Comparison of ENCODE assay signal across 19 cellular contexts in genomic region chr20:61911824-61912223, GRCh38.
A peak's percentile ranks its signal among the peaks of the same experiment; 100 is the strongest.
DNase-seq lines count a peak whose midpoint lies in the region; ATAC-seq, FAIRE-seq and TF ChIP-seq lines count a peak whose summit lies in the region.
"Had no signal": no experiment of that assay in that cellular context is flagged by ENCODE, and none has a peak within 500 bp of the region (broad histone marks: within the 10 kb centered on the region; RNA-seq: fewer than 3 reads in every experiment).

No MANE protein-coding gene starts in this region.

- peaks cover 11 to 53% of the 10 kb centered on the region in 2 donors for H3K27me3 Mint-ChIP-seq in effector memory CD8-positive, alpha-beta T cell
- peaks cover 36% of the 10 kb centered on the region for H3K27me3 Mint-ChIP-seq in Caco-2 (ENCODE audit: insufficient read depth, unreplicated experiment)

- H3K9me3 Mint-ChIP-seq in effector memory CD8-positive, alpha-beta T cell = no peaks in the 10 kb centered on the region
- H3K9me3 Mint-ChIP-seq in Caco-2 (ENCODE audit: unreplicated experiment) = peaks cover 13% of the 10 kb centered on the region
- H3K9me3 Mint-ChIP-seq: CD8-positive, alpha-beta T cell had no signal

- no peak overlapping the region for H3K9ac ChIP-seq in GM12878 (ENCODE audit: control insufficient read depth, insufficient read depth, low read length)
- H3K9ac ChIP-seq: GM23248 had no signal

- no peak for FAIRE-seq in GM12878 (lab: Jason Lieb, UNC)
- FAIRE-seq: G401.6 had no signal

- H3K79me2 ChIP-seq in GM12878 (ENCODE audit: control insufficient read depth, insufficient read depth, low read length) = no peaks in the 10 kb centered on the region

- intact Hi-C loops in GM12878 (cut with micrococcal nuclease; ENCODE audit: unreplicated experiment) (loop anchor here (5.0 kb wide), 1 partner anchor 210 kb away; the partner anchor contains the start of gene LSM14B), Caco-2 (cut with micrococcal nuclease; ENCODE audit: unreplicated experiment) (no loop called here)

- no peaks in the 10 kb centered on the region for H3K36me3 Mint-ChIP-seq in effector memory CD8-positive, alpha-beta T cell (ENCODE audit: insufficient read depth)
- H3K36me3 Mint-ChIP-seq in Caco-2 (ENCODE audit: insufficient read depth, unreplicated experiment) = no peaks in the 10 kb centered on the region
- H3K36me3 Mint-ChIP-seq: CD8-positive, alpha-beta T cell; IgD-negative memory B cell had no signal

- H2AFZ ChIP-seq in GM12878 (ENCODE audit: control insufficient read depth, low read depth, low read length) = no peak overlapping the region
- H2AFZ ChIP-seq: GM23248 had no signal

- H3K4me3 ChIP-seq in GM12865 (ENCODE audit: low read depth, low read length) (no peak overlapping the region), GM12878 (no peak overlapping the region), Caco-2 (ENCODE audit: low read depth, low read length) (no peak overlapping the region)
- H3K4me3 ChIP-seq: A549, GM23248, HAP-1 had no signal

- TF ChIP-seq RAD21 in GM12878 (IDR thresholded peaks at IDR 0.05; ENCODE audit: insufficient read depth, low read depth, low read length) = no peak

- TF ChIP-seq CTCF in GM12865 (IDR thresholded peaks at IDR 0.05; ENCODE audit: insufficient read depth, low read depth, low read length, missing control alignments) = no peak
- TF ChIP-seq CTCF in GM12878 (IDR thresholded peaks at IDR 0.05 in 2 of 3, conservative IDR thresholded peaks at IDR 0.05 in 1 of 3; ENCODE audit: control insufficient read depth in 2 of 3, extremely low read depth in 1 of 3, insufficient read depth in 1 of 3, low read depth in 3 of 3, low read length in 3 of 3) = no peak
- no peak for TF ChIP-seq CTCF in Caco-2 (IDR thresholded peaks at IDR 0.05; ENCODE audit: insufficient read depth in 1 of 2, low read depth in 1 of 2, low read length in 1 of 2, severe bottlenecking in 1 of 2, unreplicated experiment in 1 of 2)

- peaks cover 34% of the 10 kb centered on the region for H3K4me1 ChIP-seq in GM12878 (ENCODE audit: control insufficient read depth, insufficient read depth, low read length)
- H3K4me1 ChIP-seq in Caco-2 = no peaks in the 10 kb centered on the region
- H3K4me1 ChIP-seq: A549, HAP-1 had no signal

- WGBS in GM12878 (ENCODE audit: insufficient coverage, insufficient replicate concordance, low lambda C conversion rate, missing lambda C conversion rate) = 32% methylated on average over 7 of the region's 7 CpGs

- H3K27ac ChIP-seq in KOPT-K1 (ENCODE audit: low read depth, low read length, poor library complexity, severe bottlenecking) (peak overlapping the region; percentile 56), GM12878 (ENCODE audit: control insufficient read depth, insufficient read depth) (peak overlapping the region; percentile 70)
- H3K27ac ChIP-seq: A549, GM23248 had no signal

- peaks cover 3 to 5% of the 10 kb centered on the region in 2 donors for H3K4me1 Mint-ChIP-seq in effector memory CD8-positive, alpha-beta T cell (ENCODE audit: low read depth in 2 of 2)
- no peaks in the 10 kb centered on the region for H3K4me1 Mint-ChIP-seq in Caco-2 (ENCODE audit: low read depth, unreplicated experiment)

- H3K4me3 Mint-ChIP-seq in effector memory CD8-positive, alpha-beta T cell = no peak overlapping the region
- H3K4me3 Mint-ChIP-seq in Caco-2 (ENCODE audit: unreplicated experiment) = no peak overlapping the region
- H3K4me3 Mint-ChIP-seq: CD8-positive, alpha-beta T cell had no signal

- DNase-seq in GM12865 (ENCODE audit: low read depth) = peak; percentile 5
- DNase-seq in GM12878 (ENCODE audit: low read depth, low spot score) = no peak
- DNase-seq in G401 (ENCODE audit: low spot score) = no peak
- DNase-seq in effector memory CD8-positive, alpha-beta T cell = no peak
- DNase-seq in Caco-2 = no peak
- DNase-seq: AML-193; CD8-positive, alpha-beta T cell; DMS 273 treated with DMSO at 0.1 percent for 48 hours; DMS53; DND-41; EL; GM23248; KG1 had no signal

- H3K4me2 ChIP-seq in GM12878 (ENCODE audit: control insufficient read depth, insufficient read depth) = 0 out of 2 replicates have a peak overlapping the region, but pooled peaks have one; percentile 34
- H3K4me2 ChIP-seq: A549 had no signal

- H4K20me1 ChIP-seq in GM12878 (ENCODE audit: control insufficient read depth, insufficient read depth) = no peaks in the 10 kb centered on the region

- CTCF ChIA-PET in GM12878 (lab: Yijun Ruan, JAX) = interaction anchor here (1.0 to 2.2 kb wide), 3 partner anchors 11 to 15 kb away, joined by 3 to 6 read pairs (median 5); no protein-coding TSS in a partner anchor
- CTCF ChIA-PET in Caco-2 (lab: Charles Lee) = no interaction called here

- no peaks in the 10 kb centered on the region for H3K27me3 ChIP-seq in GM12878 (replicated peaks in 1 of 2; ENCODE audit: control insufficient read depth in 2 of 2, insufficient read depth in 2 of 2, low read length in 1 of 2)
- H3K27me3 ChIP-seq in Caco-2 (replicated peaks; ENCODE audit: control insufficient read depth, insufficient read depth, low read length) = peaks cover 2% of the 10 kb centered on the region; the same call in 1 of the 2 replicates

- RAD21 ChIA-PET in GM12878 (lab: Charles Lee; ENCODE audit: unreplicated experiment) = interaction anchor here (1.4 kb wide), 1 partner anchor 15 kb away, joined by 3 read pairs; no protein-coding TSS in a partner anchor

- SMC1A ChIA-PET in GM12878 (lab: Charles Lee; ENCODE audit: uncharacterized antibody, unreplicated experiment) = interaction anchor here (0.8 to 1.4 kb wide), 2 partner anchors 10 to 13 kb away, joined by 3 read pairs; no protein-coding TSS in a partner anchor

- BruUV-seq in GM12878 (replicated peaks; lab: Mats Ljungman, UMichigan) (no TSS peak), Caco-2 (replicated peaks; lab: Mats Ljungman, UMichigan) (no TSS peak)

- no peak overlapping the region for H3K27ac Mint-ChIP-seq in effector memory CD8-positive, alpha-beta T cell
- H3K27ac Mint-ChIP-seq in Caco-2 (ENCODE audit: unreplicated experiment) = no peak overlapping the region
- H3K27ac Mint-ChIP-seq: CD8-positive, alpha-beta T cell; IgD-negative memory B cell had no signal

- H3K9me3 ChIP-seq in KOPT-K1 (ENCODE audit: insufficient read depth, low read length, poor library complexity, severe bottlenecking) (peaks cover 13% of the 10 kb centered on the region), GM12878 (replicated peaks; ENCODE audit: control insufficient read depth, insufficient read depth, low read length) (peaks cover 8% of the 10 kb centered on the region), Caco-2 (peaks cover 21% of the 10 kb centered on the region)
- H3K9me3 ChIP-seq: HAP-1 had no signal

- in situ Hi-C loops in GM12878 (cut with MboI) (no loop called here), G401 (cut with HindIII; ENCODE audit: low sequenced_read_pairs) (no loop called here)

- TF ChIP-seq POLR2A in GM12878 (IDR thresholded peaks at IDR 0.05; ENCODE audit: low read depth, low read length) = no peak

- POLR2A ChIA-PET in GM12878 (lab: Charles Lee) (interaction anchor here (0.9 to 1.3 kb wide), 2 partner anchors 10 to 209 kb away, joined by 4 read pairs; no protein-coding TSS in a partner anchor), Caco-2 (lab: Charles Lee) (no interaction called here)

- ATAC-seq in GM12878 = 0 out of 3 replicates have a peak, but pooled peaks have one; percentile 5
- no peak for ATAC-seq in effector memory CD8-positive, alpha-beta T cell (replicated peaks)
- ATAC-seq: A549; CD8-positive, alpha-beta T cell; HepG2 had no signal

- TF ChIP-seq EP300 in GM12878 (IDR thresholded peaks at IDR 0.05; ENCODE audit: borderline replicate concordance in 1 of 2, control insufficient read depth in 1 of 2, low read depth in 2 of 2, low read length in 2 of 2) = no peak

- H3K36me3 ChIP-seq in KOPT-K1 (ENCODE audit: insufficient read depth, low read length) (no peaks in the 10 kb centered on the region), GM12878 (ENCODE audit: control insufficient read depth in 2 of 2, insufficient read depth in 2 of 2, low read length in 1 of 2) (no peaks in the 10 kb centered on the region), Caco-2 (ENCODE audit: control insufficient read depth, insufficient read depth, low read length) (no peaks in the 10 kb centered on the region)
- H3K36me3 ChIP-seq: HAP-1 had no signal

TF ChIP-seq in GM12878, 131 proteins besides CTCF, POLR2A, EP300 and RAD21:
- TF ChIP-seq RUNX3 (IDR thresholded peaks at IDR 0.05; ENCODE audit: low read length) = peak; percentile 16; the same call in 1 of the 2 replicates
- TF ChIP-seq SP1 (IDR thresholded peaks at IDR 0.05; ENCODE audit: low read depth, low read length) = no peak
- TF ChIP-seq ZNF217 (IDR thresholded peaks at IDR 0.05) = no peak
- TF ChIP-seq YY1 (IDR thresholded peaks at IDR 0.05; ENCODE audit: low read depth, low read length) = peak; percentile 84
- TF ChIP-seq BACH1 (IDR thresholded peaks at IDR 0.05; ENCODE audit: borderline replicate concordance) = no peak
- TF ChIP-seq BHLHE40 (IDR thresholded peaks at IDR 0.05; ENCODE audit: borderline replicate concordance in 1 of 2, low read depth in 2 of 2, low read length in 1 of 2) = peak; percentile 60 to 67; a peak in 3 of 4 replicates
